In the genomic region with DNA sequence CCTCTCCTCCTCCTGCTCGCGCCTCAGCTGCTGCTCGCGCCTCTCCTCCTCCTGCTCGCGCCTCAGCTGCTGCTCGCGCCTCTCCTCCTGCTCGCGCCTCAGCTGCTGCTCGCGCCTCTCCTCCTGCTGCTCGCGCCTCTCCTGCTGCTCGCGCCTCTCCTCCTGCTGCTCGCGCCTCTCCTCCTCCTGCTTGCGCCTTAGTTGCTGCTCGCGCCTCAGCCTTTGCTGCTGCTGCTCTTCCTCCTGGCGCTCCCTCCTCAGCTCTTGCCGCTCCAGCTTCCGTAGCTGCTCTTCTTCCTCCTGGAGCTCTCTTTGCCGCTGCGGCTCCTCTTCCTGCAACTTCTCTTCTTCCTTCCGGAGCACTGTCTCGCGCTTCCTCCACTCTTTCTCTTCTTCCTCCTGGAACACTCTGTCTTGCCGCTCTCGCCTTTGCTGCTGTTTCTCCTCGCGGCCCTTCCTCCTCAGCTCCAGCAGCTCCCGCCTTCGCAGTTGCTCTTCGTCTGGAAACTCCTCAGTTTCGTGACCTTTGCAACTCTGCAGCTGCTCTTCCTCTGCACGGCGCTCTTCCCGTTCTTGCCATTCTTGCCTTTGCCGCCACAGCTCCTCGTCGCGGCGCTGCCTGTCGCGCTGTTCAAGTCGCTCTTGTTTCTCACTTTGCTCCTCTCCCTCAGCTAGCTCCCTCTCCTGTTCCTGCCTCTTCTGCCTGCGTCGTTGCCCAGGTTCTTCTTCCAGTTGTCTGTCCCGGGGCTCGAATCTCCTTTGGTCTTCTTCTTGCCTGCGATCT, we compare ENCODE assay signal across 9 cellular contexts. TPM values are rescaled to one million over a fixed set of nuclear protein-coding genes. Genes with fewer than 3 reads are reported as not detected.
DNase-seq lines count a peak whose midpoint lies in the region; ATAC-seq and TF ChIP-seq lines count a peak whose summit lies in the region.
"Had no signal": no experiment of that assay in that cellular context is flagged by ENCODE, and none has a peak within 500 bp of the region (broad histone marks: within the 10 kb centered on the region; RNA-seq: fewer than 3 reads in every experiment).

No MANE protein-coding gene starts in this region.

- TF ChIP-seq EP300 in tibial nerve (IDR thresholded peaks at IDR 0.05) = no peak

- H3K9me3 ChIP-seq in hepatocyte (ENCODE audit: low read depth) (no peaks in the 10 kb centered on the region), tibial nerve (peaks cover 0 to 21% (median 2%) of the 10 kb centered on the region in 4 donors)

- peak overlapping the region; percentile 83 for H3K4me2 ChIP-seq in hepatocyte

- H2AFZ ChIP-seq in hepatocyte = peak overlapping the region; percentile 31

- peaks cover 3% of the 10 kb centered on the region for H3K9me3 Mint-ChIP-seq in activated naive CD8-positive, alpha-beta T cell treated with anti-CD3 and anti-CD28 coated beads for 36 hours
- peaks cover 4% of the 10 kb centered on the region for H3K9me3 Mint-ChIP-seq in activated naive CD8-positive, alpha-beta T cell treated with anti-CD3 and anti-CD28 coated beads, Interleukin-2, amount 50 U/mL, for 24 hours
- peaks cover 0 to 10% (median 0%) of the 10 kb centered on the region in 7 donors for H3K9me3 Mint-ChIP-seq in CD14-positive monocyte

- H3K4me1 ChIP-seq in hepatocyte (ENCODE audit: insufficient read depth) = no peaks in the 10 kb centered on the region
- H3K4me1 ChIP-seq in tibial nerve = peaks cover 0 to 53% (median 23%) of the 10 kb centered on the region in 4 donors

- DNase-seq in activated naive CD8-positive, alpha-beta T cell treated with anti-CD3 and anti-CD28 coated beads for 36 hours = peak; percentile 17
- DNase-seq in activated naive CD8-positive, alpha-beta T cell treated with anti-CD3 and anti-CD28 coated beads, Interleukin-2, amount 50 U/mL, for 24 hours = no peak
- DNase-seq in SK-N-DZ (ENCODE audit: low spot score) (peak; percentile 32), hepatocyte (ENCODE audit: low spot score) (no peak), tibial nerve (ENCODE audit: low spot score in 2 of 2) (no peak), AG08396 (ENCODE audit: low spot score) (no peak), CD14-positive monocyte (ENCODE audit: low spot score) (no peak)

- no peaks in the 10 kb centered on the region for H3K79me2 ChIP-seq in hepatocyte

- ATAC-seq in activated naive CD8-positive, alpha-beta T cell treated with anti-CD3 and anti-CD28 coated beads, Interleukin-2, amount 50 U/mL, for 24 hours = no peak
- ATAC-seq in esophagus mucosa = no peak

- H3K27ac Mint-ChIP-seq in activated naive CD8-positive, alpha-beta T cell treated with anti-CD3 and anti-CD28 coated beads for 36 hours = no peak overlapping the region
- H3K27ac Mint-ChIP-seq in activated naive CD8-positive, alpha-beta T cell treated with anti-CD3 and anti-CD28 coated beads, Interleukin-2, amount 50 U/mL, for 24 hours = no peak overlapping the region
- H3K27ac Mint-ChIP-seq in CD14-positive monocyte = no peak overlapping the region

- no peak overlapping the region for H3K4me3 Mint-ChIP-seq in activated naive CD8-positive, alpha-beta T cell treated with anti-CD3 and anti-CD28 coated beads for 36 hours
- no peak overlapping the region for H3K4me3 Mint-ChIP-seq in activated naive CD8-positive, alpha-beta T cell treated with anti-CD3 and anti-CD28 coated beads, Interleukin-2, amount 50 U/mL, for 24 hours
- H3K4me3 Mint-ChIP-seq in CD14-positive monocyte = no peak overlapping the region

- H3K27ac ChIP-seq in hepatocyte (no peak overlapping the region), tibial nerve (no peak overlapping the region)
- H3K27ac ChIP-seq: cardiac muscle cell had no signal

- H4K20me1 ChIP-seq in hepatocyte (ENCODE audit: insufficient read depth, poor library complexity, severe bottlenecking) = no peaks in the 10 kb centered on the region

- H3K36me3 ChIP-seq in hepatocyte (replicated peaks; ENCODE audit: insufficient read depth, low read depth) (no peaks in the 10 kb centered on the region), tibial nerve (no peaks in the 10 kb centered on the region)
- H3K36me3 ChIP-seq: cardiac muscle cell had no signal

- H3K36me3 Mint-ChIP-seq in activated naive CD8-positive, alpha-beta T cell treated with anti-CD3 and anti-CD28 coated beads for 36 hours = peaks cover 4% of the 10 kb centered on the region
- H3K36me3 Mint-ChIP-seq in activated naive CD8-positive, alpha-beta T cell treated with anti-CD3 and anti-CD28 coated beads, Interleukin-2, amount 50 U/mL, for 24 hours (ENCODE audit: low read depth) = peaks cover 2% of the 10 kb centered on the region
- peaks cover 2 to 3% of the 10 kb centered on the region in 2 donors for H3K36me3 Mint-ChIP-seq in CD14-positive monocyte

- H3K4me1 Mint-ChIP-seq in activated naive CD8-positive, alpha-beta T cell treated with anti-CD3 and anti-CD28 coated beads for 36 hours = peaks cover 6% of the 10 kb centered on the region
- H3K4me1 Mint-ChIP-seq in activated naive CD8-positive, alpha-beta T cell treated with anti-CD3 and anti-CD28 coated beads, Interleukin-2, amount 50 U/mL, for 24 hours = no peaks in the 10 kb centered on the region
- H3K4me1 Mint-ChIP-seq in CD14-positive monocyte = no peaks in the 10 kb centered on the region

- peak overlapping the region; percentile 16 for H3K4me3 ChIP-seq in hepatocyte
- peak overlapping the region in 3 of 4 donors; percentile 5 to 54 (median 41) for H3K4me3 ChIP-seq in tibial nerve
- H3K4me3 ChIP-seq: cardiac muscle cell had no signal

- TF ChIP-seq CTCF in hepatocyte (IDR thresholded peaks at IDR 0.05; ENCODE audit: poor library complexity) (no peak), tibial nerve (IDR thresholded peaks at IDR 0.05) (no peak), CD14-positive monocyte (IDR thresholded peaks at IDR 0.05) (no peak)

- WGBS in hepatocyte (ENCODE audit: low lambda C conversion rate, missing lambda C conversion rate) = 31% methylated on average over 36 of the region's 53 CpGs
- WGBS in tibial nerve, 2 donors = 1% methylated on average over 53 of the region's 53 CpGs

- intact Hi-C loops in CD14-positive monocyte (cut with micrococcal nuclease) = no loop called here

- H3K27me3 Mint-ChIP-seq in activated naive CD8-positive, alpha-beta T cell treated with anti-CD3 and anti-CD28 coated beads for 36 hours = peaks cover 17% of the 10 kb centered on the region
- H3K27me3 Mint-ChIP-seq in activated naive CD8-positive, alpha-beta T cell treated with anti-CD3 and anti-CD28 coated beads, Interleukin-2, amount 50 U/mL, for 24 hours = peaks cover 15% of the 10 kb centered on the region
- peaks cover 15 to 25% (median 19%) of the 10 kb centered on the region in 3 donors for H3K27me3 Mint-ChIP-seq in CD14-positive monocyte (ENCODE audit: low read depth in 3 of 3)

- TF ChIP-seq POLR2A in tibial nerve (IDR thresholded peaks at IDR 0.05) = no peak

- H3K9me2 ChIP-seq in hepatocyte (replicated peaks; ENCODE audit: insufficient read depth) = no peaks in the 10 kb centered on the region

- H3K27me3 ChIP-seq in hepatocyte = peaks cover 95% of the 10 kb centered on the region
- H3K27me3 ChIP-seq in tibial nerve = peaks cover 0 to 80% of the 10 kb centered on the region in 2 donors

RNA-seq across cellular contexts. Expression of a gene that starts 3.0 kb away (rescaled TPM):
- total RNA-seq in activated naive CD8-positive, alpha-beta T cell treated with anti-CD3 and anti-CD28 coated beads for 36 hours = under 1 TPM; 0.12 to 0.22 TPM
- not detected in 2 replicates for polyA plus RNA-seq in SK-N-DZ (2014; cell fraction: cytosol; rRNA removed)
- polyA plus RNA-seq in SK-N-DZ (2014; cell fraction: nucleus; rRNA removed) = 0.25 and 0.45 TPM in 2 replicates
- total RNA-seq in hepatocyte = not detected in 2 replicates
- polyA plus RNA-seq in hepatocyte = 0.12 TPM in 1 of 2 replicates, not detected in the other
- total RNA-seq in tibial nerve = under 1 TPM in 3 of 4 donors, not detected in 1; under 0.01 to 0.60 (median 0.22) TPM
- total RNA-seq in esophagus mucosa = 0.08 TPM
- not detected for polyA plus RNA-seq in CD14-positive monocyte
- total RNA-seq: cardiac muscle cell had no signal
- polyA plus RNA-seq: cardiac muscle cell had no signal

RNA-seq across cellular contexts. Expression of a gene that starts 23.4 kb away (rescaled TPM):
- not detected for total RNA-seq in activated naive CD8-positive, alpha-beta T cell treated with anti-CD3 and anti-CD28 coated beads for 36 hours
- polyA plus RNA-seq in SK-N-DZ (2014; cell fraction: cytosol; rRNA removed) = not detected in 2 replicates
- not detected in 2 replicates for polyA plus RNA-seq in SK-N-DZ (2014; cell fraction: nucleus; rRNA removed)
- total RNA-seq in hepatocyte (not detected in 2 replicates), tibial nerve (not detected), esophagus mucosa (not detected)
- polyA plus RNA-seq in hepatocyte (not detected in 2 replicates), CD14-positive monocyte (not detected)
- total RNA-seq: cardiac muscle cell had no signal
- polyA plus RNA-seq: cardiac muscle cell had no signal

RNA-seq across cellular contexts. Expression of a gene that starts 46.7 kb away (rescaled TPM):
- total RNA-seq in activated naive CD8-positive, alpha-beta T cell treated with anti-CD3 and anti-CD28 coated beads for 36 hours = not detected
- polyA plus RNA-seq in SK-N-DZ (2014; cell fraction: cytosol; rRNA removed) = not detected in 2 replicates
- polyA plus RNA-seq in SK-N-DZ (2014; cell fraction: nucleus; rRNA removed) = not detected in 2 replicates
- total RNA-seq in hepatocyte = not detected in 2 replicates
- polyA plus RNA-seq in hepatocyte = not detected in 2 replicates
- total RNA-seq in tibial nerve = not detected
- 0.08 TPM for total RNA-seq in esophagus mucosa
- polyA plus RNA-seq in CD14-positive monocyte = not detected
- total RNA-seq: cardiac muscle cell had no signal
- polyA plus RNA-seq: cardiac muscle cell had no signal

Comparison
In these comparisons a context has a peak if more than half of its experiments do, and no peak if none do; other contexts are left out.
1. DNase-seq: peak in activated naive CD8-positive, alpha-beta T cell treated with anti-CD3 and anti-CD28 coated beads for 36 hours (single experiment) and SK-N-DZ (single experiment); none in activated naive CD8-positive, alpha-beta T cell treated with anti-CD3 and anti-CD28 coated beads, Interleukin-2, amount 50 U/mL, for 24 hours (single experiment), hepatocyte (single experiment), tibial nerve (0 of 2), AG08396 (single experiment) and CD14-positive monocyte (single experiment).